In genomic region chr16:89489731-89490385, GRCh38 we compare ENCODE assay signal across 8 cellular contexts. TPM values are rescaled to one million over a fixed set of nuclear protein-coding genes. Genes with fewer than 3 reads are reported as not detected.
A peak's percentile ranks its signal among the peaks of the same experiment; 100 is the strongest.
DNase-seq lines count a peak whose midpoint lies in the region; ATAC-seq and TF ChIP-seq lines count a peak whose summit lies in the region.

No MANE protein-coding gene starts in this region.

- H4K20me1 ChIP-seq in IMR-90 (ENCODE audit: insufficient read depth, low read length), result peaks cover 50% of the 10 kb centered on the region

- H3K79me1 ChIP-seq in IMR-90 (ENCODE audit: low read depth in 1 of 2, low read length in 2 of 2), result peaks cover 20 to 53% of the 10 kb centered on the region in 2 experiments

- H3K56ac ChIP-seq in IMR-90 (ENCODE audit: extremely low read depth, insufficient read depth, low read length), result no peak overlapping the region; the same call in 1 of the 2 replicates

- no peak overlapping the region for H3K23ac ChIP-seq in IMR-90 (ENCODE audit: low read depth, low read length)

- H2BK15ac ChIP-seq in IMR-90 (ENCODE audit: low read depth, low read length), result no peak overlapping the region

- intact Hi-C loops in IMR-90 (cut with micrococcal nuclease), result loop anchor here (1.0 to 2.0 kb wide), 3 partner anchors 18 to 157 kb away; partner anchors contain the start of gene SPG7

- H2BK120ac ChIP-seq in IMR-90 (ENCODE audit: low read depth, low read length), result no peak overlapping the region

- H3K9ac ChIP-seq in IMR-90 (ENCODE audit: low read depth, low read length) (peak overlapping the region; percentile 56), mucosa of stomach (ENCODE audit: low read length) (peak overlapping the region; percentile 67)

- H4K8ac ChIP-seq in IMR-90 (ENCODE audit: low read depth in 2 of 2, low read length in 2 of 2), result no peak overlapping the region

- H3K18ac ChIP-seq in IMR-90 (ENCODE audit: low read depth, low read length), result no peak overlapping the region; the same call in 1 of the 2 replicates

- H3K9me3 ChIP-seq in AG04450 (ENCODE audit: control insufficient read depth, insufficient read depth, low read length) (no peaks in the 10 kb centered on the region), IMR-90 (ENCODE audit: control insufficient read depth, insufficient read depth, low read length) (no peaks in the 10 kb centered on the region), mucosa of stomach (ENCODE audit: control insufficient read depth, low read length) (no peaks in the 10 kb centered on the region)

- H4K5ac ChIP-seq in IMR-90 (ENCODE audit: low read depth, low read length), result no peak overlapping the region

- in situ Hi-C loops in IMR-90 (cut with MboI; ENCODE audit: low sequenced_read_pairs), result no loop called here

- H2BK20ac ChIP-seq in IMR-90 (ENCODE audit: low read depth, low read length), result no peak overlapping the region

- no peak for DNase-seq in AG04450 (ENCODE audit: low read depth, low spot score)
- no peak for DNase-seq in IMR-90
- DNase-seq in central memory CD8-positive, alpha-beta T cell (ENCODE audit: low spot score in 2 of 2), result no peak
- no peak for DNase-seq in AG08396 (ENCODE audit: low spot score)
- no peak for DNase-seq in DMS53 (lab: John Stamatoyannopoulos, UW)

- dilution Hi-C loops in IMR-90 (cut with HindIII; ENCODE audit: low sequenced_read_pairs, unreplicated experiment), result no loop called here

- POLR2A ChIA-PET in AG04450 (lab: Yijun Ruan, JAX) (interaction anchor here (0.6 to 1.2 kb wide), 3 partner anchors 79 to 176 kb away, joined by 3 to 4 read pairs (median 3); no protein-coding TSS in a partner anchor), IMR-90 (lab: Charles Lee; ENCODE audit: unreplicated experiment) (interaction anchor here (0.6 kb wide), 1 partner anchor 74 kb away, joined by 11 read pairs; no protein-coding TSS in a partner anchor)

- H2AK9ac ChIP-seq in IMR-90 (replicated peaks; ENCODE audit: low read depth, low read length, poor library complexity), result peak overlapping the region; percentile 91

- no peaks in the 10 kb centered on the region for H3K27me3 Mint-ChIP-seq in central memory CD8-positive, alpha-beta T cell

- H3K36me3 Mint-ChIP-seq in central memory CD8-positive, alpha-beta T cell (ENCODE audit: insufficient read depth), result peaks cover 28% of the 10 kb centered on the region

- peaks cover 19% of the 10 kb centered on the region for H3K9me1 ChIP-seq in IMR-90 (ENCODE audit: insufficient read depth, low read length)

- peak overlapping the region; percentile 80 for H2BK5ac ChIP-seq in IMR-90 (ENCODE audit: low read depth, low read length, poor library complexity, severe bottlenecking)

- H3K4me1 ChIP-seq in IMR-90 (ENCODE audit: control insufficient read depth, insufficient read depth, low read length) (peaks cover 13% of the 10 kb centered on the region), mucosa of stomach (ENCODE audit: control insufficient read depth, insufficient read depth, low read length) (peaks cover 32% of the 10 kb centered on the region)

- WGBS in IMR-90 (ENCODE audit: extremely low coverage in 2 of 2, insufficient read length in 1 of 2), 2 experiments, result 0% methylated on average over 16 of the region's 94 CpGs; no CpG with 5 or more reads in 1 of the 2 experiments

- H3K27ac ChIP-seq in AG04450 (ENCODE audit: low read depth, low read length) (no peak overlapping the region), IMR-90 (ENCODE audit: insufficient read depth, low read length) (peak overlapping the region; percentile 88; the same call in 1 of the 2 replicates)

- H2AK5ac ChIP-seq in IMR-90 (ENCODE audit: low read depth, low read length), result no peak overlapping the region

- no peak overlapping the region for H3K4me2 ChIP-seq in IMR-90 (ENCODE audit: low read depth, low read length)

- CTCF ChIA-PET in AG04450 (lab: Charles Lee) (no interaction called here), IMR-90 (lab: Yijun Ruan, JAX) (interaction anchor here (1.1 kb wide), 1 partner anchor 132 kb away, joined by 3 read pairs; no protein-coding TSS in a partner anchor)

- H3K4me3 ChIP-seq in AG04450 (ENCODE audit: low read depth, low read length), result peak overlapping the region; percentile 69
- H3K4me3 ChIP-seq in IMR-90 (ENCODE audit: insufficient read depth, low read depth, low read length), result peak overlapping the region; percentile 56
- H3K4me3 ChIP-seq in mucosa of stomach (ENCODE audit: low read length), result no peak overlapping the region

- peaks cover 60% of the 10 kb centered on the region for H3K4me1 Mint-ChIP-seq in central memory CD8-positive, alpha-beta T cell

- TF ChIP-seq CTCF in AG04450 (IDR thresholded peaks at IDR 0.05; ENCODE audit: low read depth, low read length) (no peak), IMR-90 (conservative IDR thresholded peaks at IDR 0.05; ENCODE audit: low read depth, low read length) (no peak)

- peaks cover 3% of the 10 kb centered on the region; the same call in 1 of the 2 replicates for H3K36me3 ChIP-seq in IMR-90 (ENCODE audit: control insufficient read depth, insufficient read depth, low read length)
- H3K36me3 ChIP-seq in mucosa of stomach (ENCODE audit: control insufficient read depth, insufficient read depth, low read length), result no peaks in the 10 kb centered on the region

- H3K27me3 ChIP-seq in AG04450 (ENCODE audit: control insufficient read depth, insufficient read depth, low read length) (no peaks in the 10 kb centered on the region), IMR-90 (ENCODE audit: control insufficient read depth, insufficient read depth, low read length) (no peaks in the 10 kb centered on the region), mucosa of stomach (ENCODE audit: control insufficient read depth, insufficient read depth, low read length) (no peaks in the 10 kb centered on the region)

- no TSS peak for BruUV-seq in IMR-90 (replicated peaks; lab: Mats Ljungman, UMichigan)

- H2AFZ ChIP-seq in IMR-90 (replicated peaks; ENCODE audit: low read length, poor library complexity), result peak overlapping the region; percentile 85

- TF ChIP-seq POLR2A in IMR-90 (IDR thresholded peaks at IDR 0.05; ENCODE audit: low read depth, low read length), result no peak

- no peaks in the 10 kb centered on the region for H3K9me3 Mint-ChIP-seq in central memory CD8-positive, alpha-beta T cell

- TF ChIP-seq RAD21 in IMR-90 (IDR thresholded peaks at IDR 0.05; ENCODE audit: low read length), result no peak

- H4K91ac ChIP-seq in IMR-90 (ENCODE audit: insufficient read depth, low read depth, low read length), result no peak overlapping the region

- H3K14ac ChIP-seq in IMR-90 (replicated peaks; ENCODE audit: low read depth, low read length), result no peak overlapping the region

- no peak overlapping the region; the same call in 1 of the 2 replicates for H3K4ac ChIP-seq in IMR-90 (ENCODE audit: low read depth, low read length)

- H3K4me3 Mint-ChIP-seq in central memory CD8-positive, alpha-beta T cell, result peak overlapping the region; percentile 87

- peak overlapping the region; percentile 93 for H3K27ac Mint-ChIP-seq in central memory CD8-positive, alpha-beta T cell (ENCODE audit: low read depth)

- ATAC-seq in IMR-90 (ENCODE audit: low read depth) (peak; percentile 0), HG03460 (IDR thresholded peaks at IDR 0.05; ENCODE audit: unreplicated experiment) (no peak), HG03108 (IDR thresholded peaks at IDR 0.05; ENCODE audit: unreplicated experiment) (no peak)
- no peak for ATAC-seq in central memory CD8-positive, alpha-beta T cell (replicated peaks; ENCODE audit: extremely low read depth, poor library complexity, severe bottlenecking)

TF ChIP-seq in IMR-90, 13 proteins besides CTCF, POLR2A, EP300 and RAD21:
- TF ChIP-seq SMC3 (IDR thresholded peaks at IDR 0.05; ENCODE audit: low read depth, low read length), result no peak
- TF ChIP-seq CHD1 (IDR thresholded peaks at IDR 0.05; ENCODE audit: low read depth, low read length), result peak; percentile 24; the same call in 1 of the 2 replicates

RNA-seq across cellular contexts. Expression of gene ANKRD11, which starts 0.5 kb away (rescaled TPM):
- 48.1 and 60.3 TPM in 2 replicates for polyA plus RNA-seq in AG04450 (2011; rRNA removed)
- polyA minus RNA-seq in AG04450 (2011; rRNA and poly(A)+ RNA removed), result 43.9 and 50.6 TPM in 2 replicates
- total RNA-seq in IMR-90 (2012; rRNA removed), result 28.1 and 46.8 TPM in 2 replicates
- polyA plus RNA-seq in IMR-90 (2012; rRNA removed), result 67.8 and 71.9 TPM in 2 replicates
- 50.6 and 79.2 TPM in 2 replicates for polyA plus RNA-seq in IMR-90 (2012; cell fraction: cytosol; rRNA removed)
- polyA plus RNA-seq in IMR-90 (2012; cell fraction: nucleus; rRNA removed; ENCODE audit: low replicate concordance), result 174 and 231 TPM in 2 replicates

RNA-seq across cellular contexts. Expression of gene SPG7, which starts 18.3 kb away (rescaled TPM):
- polyA plus RNA-seq in AG04450 (2011; rRNA removed), result 50.1 and 53.4 TPM in 2 replicates
- 46.0 and 51.9 TPM in 2 replicates for polyA minus RNA-seq in AG04450 (2011; rRNA and poly(A)+ RNA removed)
- 95.3 and 96.8 TPM in 2 replicates for total RNA-seq in IMR-90 (2012; rRNA removed)
- 82.8 and 94.6 TPM in 2 replicates for polyA plus RNA-seq in IMR-90 (2012; rRNA removed)
- 49.9 and 71.5 TPM in 2 replicates for polyA plus RNA-seq in IMR-90 (2012; cell fraction: cytosol; rRNA removed)
- polyA plus RNA-seq in IMR-90 (2012; cell fraction: nucleus; rRNA removed; ENCODE audit: low replicate concordance), result 594 and 800 TPM in 2 replicates
